ENCODE assay signal across 8 cellular contexts in genomic region chr5:132437604-132438275, GRCh38. TPM values are rescaled to one million over a fixed set of nuclear protein-coding genes. Genes with fewer than 3 reads are reported as not detected.
A peak's percentile ranks its signal among the peaks of the same experiment; 100 is the strongest.
DNase-seq lines count a peak whose midpoint lies in the region; ATAC-seq and TF ChIP-seq lines count a peak whose summit lies in the region.

No MANE protein-coding gene starts in this region.

- H3K36me3 ChIP-seq in A673 (ENCODE audit: insufficient read depth, low read length, poor library complexity, severe bottlenecking) (no peaks in the 10 kb centered on the region), lung (ENCODE audit: control insufficient read depth in 2 of 2, insufficient read depth in 2 of 2, low read length in 2 of 2) (peaks cover 0 to 3% of the 10 kb centered on the region in 2 donors)

- H3K9me3 ChIP-seq in A673 (ENCODE audit: low read depth, low read length, poor library complexity, severe bottlenecking) (no peaks in the 10 kb centered on the region), lung (ENCODE audit: control insufficient read depth in 2 of 2, insufficient read depth in 1 of 2, low read length in 1 of 2) (no peaks in the 10 kb centered on the region)

- POLR2A ChIA-PET in A673 (lab: Charles Lee; ENCODE audit: low non-redundant PET) = no interaction called here

- WGBS in lung, 2 donors = 14 to 20% methylated on average over 3 of the region's 3 CpGs

- H3K4me3 ChIP-seq in A673 (ENCODE audit: low read depth, low read length, poor library complexity, severe bottlenecking) = no peak overlapping the region
- H3K4me3 ChIP-seq in lung = no peak overlapping the region

- peaks cover 11% of the 10 kb centered on the region for H3K4me1 ChIP-seq in A673 (ENCODE audit: insufficient read depth, low read length, poor library complexity, severe bottlenecking)
- peaks cover 26 to 35% of the 10 kb centered on the region in 2 donors for H3K4me1 ChIP-seq in lung (ENCODE audit: control insufficient read depth in 2 of 2, insufficient read depth in 2 of 2, low read length in 2 of 2)

- CTCF ChIA-PET in A673 (lab: Charles Lee) = no interaction called here

- H3K27me3 ChIP-seq in A673 (replicated peaks; ENCODE audit: insufficient read depth, low read depth, low read length, poor library complexity) = no peaks in the 10 kb centered on the region
- no peaks in the 10 kb centered on the region for H3K27me3 ChIP-seq in lung (ENCODE audit: control insufficient read depth, insufficient read depth)

- peak; percentile 82 for ATAC-seq in GM19023 (IDR thresholded peaks at IDR 0.05; ENCODE audit: unreplicated experiment)
- peak; percentile 78 for ATAC-seq in HG03135 (IDR thresholded peaks at IDR 0.05; ENCODE audit: unreplicated experiment)
- ATAC-seq in lung (ENCODE audit: insufficient read depth, low FRiP score) = peak; percentile 64

- H3K27ac ChIP-seq in A673 (ENCODE audit: low read depth, low read length, poor library complexity, severe bottlenecking) (no peak overlapping the region), lung (ENCODE audit: low read depth in 1 of 2, low read length in 1 of 2) (peak overlapping the region; percentile 24 to 90)

- no TSS peak for BruUV-seq in A673 (replicated peaks; lab: Mats Ljungman, UMichigan)

- DNase-seq in A673 (ENCODE audit: low spot score) = peak; percentile 67
- peak; percentile 39 for DNase-seq in T follicular helper cell (ENCODE audit: low read depth)
- peak; percentile 57 for DNase-seq in brain pericyte (ENCODE audit: low read depth, low spot score)
- peak; percentile 67 for DNase-seq in lung (ENCODE audit: low spot score)
- DNase-seq in stimulated activated naive CD4-positive, alpha-beta T cell treated with Interleukin-2 at 50 U/mL for 16 hours (lab: John Stamatoyannopoulos, UW) = peak; percentile 52
- DNase-seq in NCI-H345 treated with DMSO at 0.1 percent for 48 hours (lab: John Stamatoyannopoulos, UW; ENCODE audit: unreplicated experiment) = no peak

- TF ChIP-seq CTCF in A673 (conservative IDR thresholded peaks at IDR 0.05; ENCODE audit: low read depth, low read length) (no peak), lung (IDR thresholded peaks at IDR 0.05; ENCODE audit: control extremely low read depth, extremely low read depth) (no peak)

- intact Hi-C loops in A673 (cut with micrococcal nuclease; ENCODE audit: unreplicated experiment) = no loop called here

RNA-seq across cellular contexts. Expression of gene IRF1, which starts 52.8 kb away (rescaled TPM):
- total RNA-seq in A673 (2021) = 5.7 and 6.9 TPM in 2 replicates
- total RNA-seq in lung = 10 to 100 TPM; 53.8 to 83.2 TPM
- polyA plus RNA-seq in lung = 100 to 1,000 TPM in 1 of 2 donors, 10 to 100 TPM in 1; 32.9 to 141 TPM
